33 cellular contexts compared by ENCODE assay signal in the genomic region with DNA sequence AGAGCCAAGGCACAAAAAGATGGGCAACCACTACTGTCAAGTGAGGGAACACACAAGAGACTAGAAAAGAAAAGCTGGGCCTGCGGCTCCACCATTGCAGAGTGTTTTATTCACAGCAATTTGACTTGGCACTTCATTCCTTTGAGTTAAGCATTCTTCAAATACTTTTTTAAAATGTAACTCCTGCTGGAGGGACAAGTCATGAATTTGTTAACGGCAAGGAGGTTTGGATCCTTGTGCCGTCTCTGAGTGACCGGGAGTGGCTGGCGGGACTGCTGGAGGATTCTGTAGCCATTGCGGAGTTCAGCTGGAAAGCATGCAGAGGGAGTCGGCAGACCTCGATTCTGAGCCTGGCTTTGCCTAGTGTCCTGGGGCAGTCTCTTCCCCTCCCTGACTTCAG. TPM values are rescaled to one million over a fixed set of nuclear protein-coding genes. Genes with fewer than 3 reads are reported as not detected.
DNase-seq lines count a peak whose midpoint lies in the region; TF ChIP-seq lines count a peak whose summit lies in the region.
"Had no signal": no experiment of that assay in that cellular context is flagged by ENCODE, and none has a peak within 500 bp of the region (broad histone marks: within the 10 kb centered on the region; RNA-seq: fewer than 3 reads in every experiment).

No MANE protein-coding gene starts in this region.

- H3K27ac Mint-ChIP-seq in neural progenitor cell = no peak overlapping the region
- H3K27ac Mint-ChIP-seq: activated CD8-positive, alpha-beta T cell treated with anti-CD3 and anti-CD28 coated beads for 36 hours; activated T-helper 1 cell treated with anti-CD3 and anti-CD28 coated beads, Interleukin-12 subunit alpha, Interleukin-12 subunit beta, Interleukin-2, Interleukin-4 antibody, amounts not matched to agents 30 ng/mL and 10 ng/mL and 1 ng/mL, durations not matched to agents 14 hours and 24 hours and 36 hours; IgD-negative memory B cell; mesothelial cell of epicardium; naive B cell had no signal

- no peaks in the 10 kb centered on the region for H3F3A ChIP-seq in neural progenitor cell (ENCODE audit: low read depth)

- no peak overlapping the region for H2AFZ ChIP-seq in neural progenitor cell (replicated peaks)

- H3K79me2 ChIP-seq in neural progenitor cell (ENCODE audit: low read depth) = no peaks in the 10 kb centered on the region

- H3K4me1 ChIP-seq in thyroid gland (peaks cover 0 to 17% of the 10 kb centered on the region in 2 donors), neural progenitor cell (no peaks in the 10 kb centered on the region)
- H3K4me1 ChIP-seq: BLaER1, Peyer's patch had no signal

- H3K4me3 Mint-ChIP-seq in neural progenitor cell = no peak overlapping the region
- H3K4me3 Mint-ChIP-seq: activated CD8-positive, alpha-beta T cell treated with anti-CD3 and anti-CD28 coated beads for 36 hours; activated T-helper 1 cell treated with anti-CD3 and anti-CD28 coated beads, Interleukin-12 subunit alpha, Interleukin-12 subunit beta, Interleukin-2, Interleukin-4 antibody, amounts not matched to agents 30 ng/mL and 10 ng/mL and 1 ng/mL, durations not matched to agents 14 hours and 24 hours and 36 hours; IgD-negative memory B cell; mesothelial cell of epicardium; naive B cell had no signal

- no peaks in the 10 kb centered on the region for H3K36me3 Mint-ChIP-seq in neural progenitor cell
- H3K36me3 Mint-ChIP-seq: IgD-negative memory B cell, mesothelial cell of epicardium, naive B cell had no signal

- 62 to 80% methylated on average over 8 of the region's 8 CpGs for WGBS in thyroid gland, 2 donors

- no peaks in the 10 kb centered on the region for H3K27me3 ChIP-seq in thyroid gland
- H3K27me3 ChIP-seq in neural progenitor cell = peaks cover 8% of the 10 kb centered on the region
- H3K27me3 ChIP-seq: BLaER1, brain microvascular endothelial cell, Peyer's patch had no signal

- DNase-seq in EL (peak; percentile 16), astrocyte of the hippocampus (ENCODE audit: low read depth, low spot score) (peak; percentile 61), mesenteric fat pad (ENCODE audit: low spot score) (peak; percentile 12), thyroid gland (peak in 1 of 2 donors; percentile 46), neural progenitor cell (ENCODE audit: low spot score) (no peak), cortex of kidney (lab: John Stamatoyannopoulos, UW) (no peak), NCI-H226 (no peak), NCI-H2227 treated with DMSO at 0.1 percent for 48 hours (lab: John Stamatoyannopoulos, UW) (no peak)
- DNase-seq: activated CD4-positive, alpha-beta T cell treated with anti-CD3 and anti-CD28 coated beads for 1 hour; activated CD8-positive, alpha-beta memory T cell treated with anti-CD3 and anti-CD28 coated beads, Interleukin-2, amount 50 U/mL, for 48 hours; activated CD8-positive, alpha-beta T cell treated with anti-CD3 and anti-CD28 coated beads for 36 hours; activated naive CD4-positive, alpha-beta T cell treated with Interleukin-2 at 50 U/mL for 16 hours; brain microvascular endothelial cell; cerebellar nuclear complex; DMS53; GDM1; left ventricle myocardium superior; MV-4-11; naive B cell; NCI-H1436 treated with DMSO at 0.1 percent for 48 hours; NCI-H2081 treated with DMSO at 0.1 percent for 48 hours; NCI-H446 treated with DMSO at 0.1 percent for 48 hours; NCI-H774; occipital lobe; Peyer's patch; SHP77; stimulated activated CD4-positive, alpha-beta T cell treated with anti-CD3 and anti-CD28 coated beads, Interleukin-1b, Interleukin-23, amount 100 ng/mL, for 48 hours; stimulated activated naive CD8-positive, alpha-beta T cell treated with anti-CD3 and anti-CD28 coated beads, Interleukin-15, Interleukin-2, amounts not matched to agents 100 U/mL and 50 U/mL, for 24 hours; T-helper 2 cell had no signal

- no peaks in the 10 kb centered on the region for H3K36me3 ChIP-seq in thyroid gland
- H3K36me3 ChIP-seq in neural progenitor cell = no peaks in the 10 kb centered on the region
- H3K36me3 ChIP-seq: BLaER1, brain microvascular endothelial cell, Peyer's patch had no signal

- H3K4me2 ChIP-seq in neural progenitor cell = no peak overlapping the region
- H3K4me2 ChIP-seq: BLaER1 had no signal

- peak overlapping the region; percentile 28 to 37 (median 29) for H3K27ac ChIP-seq in thyroid gland
- no peak overlapping the region for H3K27ac ChIP-seq in neural progenitor cell
- H3K27ac ChIP-seq: BLaER1, brain microvascular endothelial cell, Peyer's patch had no signal

- no peak for TF ChIP-seq CTCF in thyroid gland (IDR thresholded peaks at IDR 0.05)
- no peak for TF ChIP-seq CTCF in neural progenitor cell (IDR thresholded peaks at IDR 0.05)

- intact Hi-C loops in thyroid gland (cut with DNase I) = no loop called here

- no peak overlapping the region for H3K9ac ChIP-seq in neural progenitor cell
- H3K9ac ChIP-seq: BLaER1 had no signal

- TF ChIP-seq POLR2A in thyroid gland (IDR thresholded peaks at IDR 0.05) = no peak

- H3K9me3 ChIP-seq in thyroid gland (no peaks in the 10 kb centered on the region), neural progenitor cell (ENCODE audit: low read depth) (no peaks in the 10 kb centered on the region)
- H3K9me3 ChIP-seq: BLaER1, Peyer's patch had no signal

- H4K20me1 ChIP-seq in neural progenitor cell (ENCODE audit: low read depth) = peaks cover 1% of the 10 kb centered on the region
- H4K20me1 ChIP-seq: BLaER1 had no signal

- peaks cover 6% of the 10 kb centered on the region for H3K9me3 Mint-ChIP-seq in neural progenitor cell
- H3K9me3 Mint-ChIP-seq: activated T-helper 1 cell treated with anti-CD3 and anti-CD28 coated beads, Interleukin-12 subunit alpha, Interleukin-12 subunit beta, Interleukin-2, Interleukin-4 antibody, amounts not matched to agents 30 ng/mL and 10 ng/mL and 1 ng/mL, durations not matched to agents 14 hours and 24 hours and 36 hours; mesothelial cell of epicardium had no signal

- no peaks in the 10 kb centered on the region for H3K4me1 Mint-ChIP-seq in neural progenitor cell
- H3K4me1 Mint-ChIP-seq: IgD-negative memory B cell, naive B cell had no signal

- peaks cover 3% of the 10 kb centered on the region for H3K27me3 Mint-ChIP-seq in neural progenitor cell (ENCODE audit: insufficient read depth, low read depth)

- H3K4me3 ChIP-seq in thyroid gland (replicated peaks in 1 of 3) = no peak overlapping the region
- no peak overlapping the region for H3K4me3 ChIP-seq in neural progenitor cell
- H3K4me3 ChIP-seq: BLaER1, Peyer's patch had no signal

RNA-seq across cellular contexts. Expression of a gene that starts 9.8 kb away (rescaled TPM):
- 86.9 TPM for total RNA-seq in mesenteric fat pad
- total RNA-seq in thyroid gland = 10 to 100 TPM; 22.6 to 37.3 (median 34.6) TPM
- 5.3 and 5.6 TPM in 2 replicates for total RNA-seq in neural progenitor cell (ENCODE audit: low replicate concordance)

Comparison
In these comparisons a context has a peak if more than half of its experiments do, and no peak if none do; other contexts are left out.
1. DNase-seq: peak in EL (single experiment), astrocyte of the hippocampus (single experiment) and mesenteric fat pad (single experiment); none in neural progenitor cell (single experiment), cortex of kidney (single experiment), NCI-H226 (single experiment) and NCI-H2227 treated with DMSO at 0.1 percent for 48 hours (single experiment).